8 cellular contexts compared by ENCODE assay signal in the genomic region with DNA sequence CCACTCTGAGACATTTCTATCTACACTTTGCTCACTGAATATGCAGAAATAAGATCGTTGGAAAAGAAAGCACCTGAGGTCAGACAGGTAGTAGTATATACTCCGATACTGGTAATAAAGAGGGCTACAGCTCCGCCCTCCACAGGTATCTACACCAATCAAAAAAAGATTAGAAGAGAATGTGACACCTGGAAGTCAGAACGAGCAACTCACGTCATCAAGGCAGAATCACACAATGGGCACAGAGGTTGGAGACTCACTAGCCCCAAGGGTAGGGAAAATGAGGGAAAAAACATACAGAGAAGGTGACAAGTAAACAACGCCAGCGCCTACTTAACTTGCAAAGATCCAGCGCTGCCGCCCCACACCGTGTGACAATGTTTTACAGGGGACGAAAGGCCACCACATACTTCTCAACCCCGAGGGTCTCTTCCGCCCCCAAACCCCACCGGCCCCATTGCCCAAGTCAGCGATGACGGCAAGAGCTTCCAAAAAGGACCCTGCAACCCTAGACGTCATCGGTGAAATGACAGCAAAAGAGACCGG. TPM values are rescaled to one million over a fixed set of nuclear protein-coding genes. Genes with fewer than 3 reads are reported as not detected.
DNase-seq lines count a peak whose midpoint lies in the region; ATAC-seq, FAIRE-seq and TF ChIP-seq lines count a peak whose summit lies in the region.

No MANE protein-coding gene starts in this region.

- H3K9me3 ChIP-seq in OCI-LY3 (ENCODE audit: insufficient read depth, low read length), result no peaks in the 10 kb centered on the region
- H3K9me3 ChIP-seq in astrocyte (ENCODE audit: insufficient read depth, low read depth, low read length), result no peaks in the 10 kb centered on the region
- H3K9me3 ChIP-seq in hepatocyte (ENCODE audit: low read depth), result no peaks in the 10 kb centered on the region
- H3K9me3 ChIP-seq in psoas muscle, result no peaks in the 10 kb centered on the region

- H3K36me3 Mint-ChIP-seq in astrocyte (ENCODE audit: low read depth, unreplicated experiment), result no peaks in the 10 kb centered on the region

- TF ChIP-seq CTCF in OCI-LY3 (IDR thresholded peaks at IDR 0.05; ENCODE audit: low read depth, low read length) (no peak), astrocyte (IDR thresholded peaks at IDR 0.05; ENCODE audit: insufficient read depth, low read depth, low read length) (no peak), hepatocyte (IDR thresholded peaks at IDR 0.05; ENCODE audit: poor library complexity) (no peak), psoas muscle (IDR thresholded peaks at IDR 0.05) (no peak)

- no peaks in the 10 kb centered on the region for H3K9me3 Mint-ChIP-seq in astrocyte (ENCODE audit: unreplicated experiment)

- DNase-seq in Caki2 (ENCODE audit: low read depth) (peak; percentile 58), astrocyte (ENCODE audit: low read depth) (peak; percentile 56), hepatocyte (ENCODE audit: low spot score) (peak; percentile 74), psoas muscle (no peak)

- no peaks in the 10 kb centered on the region for H3K27me3 Mint-ChIP-seq in astrocyte (ENCODE audit: low read depth, unreplicated experiment)

- H3K36me3 ChIP-seq in OCI-LY3 (replicated peaks; ENCODE audit: low read depth, low read length) (peaks cover 2% of the 10 kb centered on the region), astrocyte (ENCODE audit: insufficient read depth, low read length) (no peaks in the 10 kb centered on the region), hepatocyte (replicated peaks; ENCODE audit: insufficient read depth, low read depth) (no peaks in the 10 kb centered on the region), psoas muscle (ENCODE audit: insufficient read depth in 1 of 2, low read depth in 1 of 2) (no peaks in the 10 kb centered on the region)

- H2AFZ ChIP-seq in OCI-LY3 (ENCODE audit: low read depth, low read length) (peak overlapping the region; percentile 51; the same call in 1 of the 2 replicates), astrocyte (ENCODE audit: low read depth, low read length) (peak overlapping the region; percentile 75), hepatocyte (peak overlapping the region; percentile 68)

- under 1% methylated on average over 17 of the region's 19 CpGs for WGBS in hepatocyte (ENCODE audit: low lambda C conversion rate, missing lambda C conversion rate)
- 0 to 2% (median 1%) methylated on average over 19 of the region's 19 CpGs for WGBS in psoas muscle, 3 donors

- H3K27ac ChIP-seq in OCI-LY3 (ENCODE audit: low read length) (peak overlapping the region; percentile 76), astrocyte (ENCODE audit: low read depth, low read length) (peak overlapping the region; percentile 62), hepatocyte (peak overlapping the region; percentile 98), psoas muscle (peak overlapping the region; percentile 94)

- FAIRE-seq in astrocyte (lab: Jason Lieb, UNC), result no peak

- H3K4me1 ChIP-seq in OCI-LY3 (ENCODE audit: low read length) (peaks cover 22% of the 10 kb centered on the region), astrocyte (ENCODE audit: insufficient read depth, low read length) (peaks cover 4% of the 10 kb centered on the region), hepatocyte (ENCODE audit: insufficient read depth) (peaks cover 15% of the 10 kb centered on the region), psoas muscle (peaks cover 27% of the 10 kb centered on the region)

- peaks cover 6% of the 10 kb centered on the region for H3K4me1 Mint-ChIP-seq in astrocyte (ENCODE audit: low read depth, unreplicated experiment)

- in situ Hi-C loops in Caki2 (cut with HindIII; ENCODE audit: low pct_unique_long_range_greater_than_20kb, low sequenced_read_pairs), result no loop called here

- H3K4me3 ChIP-seq in OCI-LY3 (ENCODE audit: low read length), result peak overlapping the region; percentile 86
- H3K4me3 ChIP-seq in astrocyte (ENCODE audit: insufficient read depth, low read depth, low read length), result peak overlapping the region; percentile 78
- peak overlapping the region; percentile 59 for H3K4me3 ChIP-seq in hepatocyte
- H3K4me3 ChIP-seq in psoas muscle, result peak overlapping the region; percentile 79

- no peaks in the 10 kb centered on the region for H3K27me3 ChIP-seq in OCI-LY3 (ENCODE audit: low read depth, low read length)
- no peaks in the 10 kb centered on the region for H3K27me3 ChIP-seq in astrocyte (ENCODE audit: insufficient read depth, low read length)
- no peaks in the 10 kb centered on the region for H3K27me3 ChIP-seq in hepatocyte
- no peaks in the 10 kb centered on the region for H3K27me3 ChIP-seq in psoas muscle (ENCODE audit: insufficient read depth in 3 of 3, low read length in 2 of 3)

- H3K9ac ChIP-seq in OCI-LY3 (ENCODE audit: low read length), result peak overlapping the region; percentile 87
- peak overlapping the region; percentile 86 for H3K9ac ChIP-seq in astrocyte (ENCODE audit: low read length)

- H3K4me3 Mint-ChIP-seq in astrocyte (ENCODE audit: unreplicated experiment), result peak overlapping the region; percentile 93

- peak overlapping the region; percentile 88 for H3K27ac Mint-ChIP-seq in astrocyte (ENCODE audit: unreplicated experiment)

- H3K9me2 ChIP-seq in hepatocyte (replicated peaks; ENCODE audit: insufficient read depth), result no peaks in the 10 kb centered on the region

- peaks cover 32% of the 10 kb centered on the region for H4K20me1 ChIP-seq in OCI-LY3 (ENCODE audit: insufficient read depth, low read length)
- H4K20me1 ChIP-seq in astrocyte (ENCODE audit: insufficient read depth, low read length), result peaks cover 4% of the 10 kb centered on the region
- H4K20me1 ChIP-seq in hepatocyte (ENCODE audit: insufficient read depth, poor library complexity, severe bottlenecking), result peaks cover 2% of the 10 kb centered on the region

- H3K4me2 ChIP-seq in OCI-LY3 (ENCODE audit: low read length) (peak overlapping the region; percentile 90), astrocyte (ENCODE audit: low read length) (peak overlapping the region; percentile 87), hepatocyte (peak overlapping the region; percentile 71)

- intact Hi-C loops in psoas muscle (cut with DNase I), result loop anchor here in 1 of 2 donors (10.0 kb wide), 1 partner anchor 769 kb away; a partner anchor contains a TSS

- peaks cover 49% of the 10 kb centered on the region for H3K79me2 ChIP-seq in OCI-LY3 (ENCODE audit: low read length)
- peaks cover 18% of the 10 kb centered on the region for H3K79me2 ChIP-seq in astrocyte (ENCODE audit: insufficient read depth, low read length)
- H3K79me2 ChIP-seq in hepatocyte, result peaks cover 42% of the 10 kb centered on the region

- ATAC-seq in GM19351 (IDR thresholded peaks at IDR 0.05; ENCODE audit: unreplicated experiment), result peak; percentile 28
- peak; percentile 16 for ATAC-seq in HG03571 (IDR thresholded peaks at IDR 0.05; ENCODE audit: unreplicated experiment)
- peak; percentile 23 to 50 (median 27) for ATAC-seq in psoas muscle
- ATAC-seq in GM21360 (IDR thresholded peaks at IDR 0.05; ENCODE audit: unreplicated experiment), result no peak

RNA-seq across cellular contexts. Expression of a gene that starts 0.7 kb away (rescaled TPM):
- total RNA-seq in Caki2 (2014; rRNA removed; shearing (Covaris generic); ENCODE audit: low replicate concordance), result 16.9 and 24.1 TPM in 2 replicates
- total RNA-seq in astrocyte, result 22.0 and 22.8 TPM in 2 replicates
- total RNA-seq in hepatocyte, result 88.6 and 96.2 TPM in 2 replicates
- 54.3 and 62.1 TPM in 2 replicates for polyA plus RNA-seq in hepatocyte
- total RNA-seq in psoas muscle, result 10 to 100 TPM; 22.9 to 37.0 (median 27.3) TPM
- 10 to 100 TPM; 19.7 to 30.6 (median 25.5) TPM for polyA plus RNA-seq in psoas muscle

Comparison
In these comparisons a context has a peak if more than half of its experiments do, and no peak if none do; other contexts are left out.
1. DNase-seq: peak in Caki2 (single experiment), astrocyte (single experiment) and hepatocyte (single experiment); none in psoas muscle (0 of 2).
2. Peak in every context shown above with its lines, with median percentiles within 50 percentile points of each other: H2AFZ ChIP-seq, H3K27ac ChIP-seq, H3K4me2 ChIP-seq and H3K4me3 ChIP-seq.